Comparison of ENCODE assay signal across 9 cellular contexts in the genomic region with DNA sequence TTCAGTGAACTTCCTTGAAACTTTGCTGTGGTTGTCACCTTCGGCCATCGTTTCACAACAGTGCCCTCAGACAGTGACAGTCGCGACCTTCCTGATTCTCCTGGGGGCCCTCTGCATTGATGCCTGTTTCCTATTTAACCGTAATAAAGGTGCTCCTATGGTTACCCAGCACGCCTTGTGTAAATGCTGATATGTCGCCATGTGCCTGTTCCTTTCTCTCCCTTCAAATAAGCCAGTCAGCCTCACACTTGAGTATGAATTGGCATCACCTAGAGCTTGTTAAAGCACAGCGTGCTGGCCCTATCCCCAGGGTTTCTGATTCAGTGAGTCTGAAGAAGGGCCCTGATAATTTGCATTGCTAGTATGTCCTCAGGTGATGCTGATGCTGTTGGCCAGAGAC.
DNase-seq lines count a peak whose midpoint lies in the region; ATAC-seq and TF ChIP-seq lines count a peak whose summit lies in the region.
"Had no signal": no experiment of that assay in that cellular context is flagged by ENCODE, and none has a peak within 500 bp of the region (broad histone marks: within the 10 kb centered on the region; RNA-seq: fewer than 3 reads in every experiment).

No MANE protein-coding gene starts in this region.

- peaks cover 12% of the 10 kb centered on the region for H3F3A ChIP-seq in smooth muscle cell (ENCODE audit: low read depth)

- H3K4me3 ChIP-seq in body of pancreas = no peak overlapping the region
- H3K4me3 ChIP-seq in smooth muscle cell = no peak overlapping the region
- H3K4me3 ChIP-seq: A549 had no signal

- TF ChIP-seq POLR2A in body of pancreas (IDR thresholded peaks at IDR 0.05) = no peak

- intact Hi-C loops in body of pancreas (cut with DNase I) = no loop called here

- H3K4me1 ChIP-seq in body of pancreas (peaks cover 47% of the 10 kb centered on the region), smooth muscle cell (ENCODE audit: low read depth) (peaks cover 6% of the 10 kb centered on the region)

- H3K4me2 ChIP-seq in smooth muscle cell = no peak overlapping the region
- H3K4me2 ChIP-seq: A549 had no signal

- peak overlapping the region; percentile 73 to 78 (median 75) for H3K27ac ChIP-seq in body of pancreas
- H3K27ac ChIP-seq in smooth muscle cell (ENCODE audit: low read depth) = peak overlapping the region; percentile 88
- H3K27ac ChIP-seq: A549 had no signal

- ATAC-seq in body of pancreas (no peak), GM21360 (IDR thresholded peaks at IDR 0.05; ENCODE audit: unreplicated experiment) (no peak)
- ATAC-seq: A549 had no signal

- H3K36me3 ChIP-seq in body of pancreas (replicated peaks in 1 of 2; ENCODE audit: insufficient read depth in 1 of 2, low read depth in 2 of 2) (no peaks in the 10 kb centered on the region), smooth muscle cell (ENCODE audit: low read depth) (peaks cover 7% of the 10 kb centered on the region)

- H3K9ac ChIP-seq in smooth muscle cell (ENCODE audit: low read depth) = peak overlapping the region; percentile 55

- no peaks in the 10 kb centered on the region for H3K27me3 ChIP-seq in body of pancreas
- H3K27me3 ChIP-seq in smooth muscle cell (ENCODE audit: low read depth) = no peaks in the 10 kb centered on the region

- peak; percentile 17 for DNase-seq in NCI-H2196 (lab: John Stamatoyannopoulos, UW; ENCODE audit: unreplicated experiment)
- no peak for DNase-seq in NCI-H2196 treated with DMSO at 0.1 percent for 48 hours (lab: John Stamatoyannopoulos, UW; ENCODE audit: unreplicated experiment)
- DNase-seq in NCI-H1436 treated with DMSO at 0.1 percent for 48 hours (lab: John Stamatoyannopoulos, UW) = peak; percentile 23
- no peak for DNase-seq in body of pancreas
- DNase-seq in smooth muscle cell (lab: John Stamatoyannopoulos, UW; ENCODE audit: unreplicated experiment) = no peak
- DNase-seq in stimulated activated CD4-positive, alpha-beta T cell treated with anti-CD3 and anti-CD28 coated beads, Interleukin-4, amount 100 ng/mL, for 24 hours = no peak
- no peak for DNase-seq in middle frontal gyrus (ENCODE audit: extremely low spot score, low spot score)

- H3K79me2 ChIP-seq in smooth muscle cell (ENCODE audit: low read depth) = no peaks in the 10 kb centered on the region

- H3K9me3 ChIP-seq in body of pancreas (no peaks in the 10 kb centered on the region), smooth muscle cell (replicated peaks; ENCODE audit: low read depth) (no peaks in the 10 kb centered on the region)
- H3K9me3 ChIP-seq: A549 had no signal

- WGBS in body of pancreas, 2 donors = 58 to 74% methylated on average over 8 of the region's 8 CpGs
- WGBS in smooth muscle cell (ENCODE audit: low lambda C conversion rate) = 93% methylated on average over 8 of the region's 8 CpGs

- TF ChIP-seq CTCF in body of pancreas (IDR thresholded peaks at IDR 0.05) (no peak), smooth muscle cell (IDR thresholded peaks at IDR 0.05; ENCODE audit: borderline replicate concordance, insufficient read depth, poor library complexity, severe bottlenecking) (no peak)

- H2AFZ ChIP-seq in smooth muscle cell (ENCODE audit: low read depth) = no peak overlapping the region

- H4K20me1 ChIP-seq in smooth muscle cell (ENCODE audit: low read depth) = no peaks in the 10 kb centered on the region

Comparison
In these comparisons a context has a peak if more than half of its experiments do, and no peak if none do; other contexts are left out.
1. DNase-seq: peak in NCI-H2196 (single experiment) and NCI-H1436 treated with DMSO at 0.1 percent for 48 hours (single experiment); none in NCI-H2196 treated with DMSO at 0.1 percent for 48 hours (single experiment), body of pancreas (0 of 4), smooth muscle cell (single experiment), stimulated activated CD4-positive, alpha-beta T cell treated with anti-CD3 and anti-CD28 coated beads, Interleukin-4, amount 100 ng/mL, for 24 hours (single experiment) and middle frontal gyrus (single experiment).